31 cellular contexts compared by ENCODE assay signal in the genomic region with DNA sequence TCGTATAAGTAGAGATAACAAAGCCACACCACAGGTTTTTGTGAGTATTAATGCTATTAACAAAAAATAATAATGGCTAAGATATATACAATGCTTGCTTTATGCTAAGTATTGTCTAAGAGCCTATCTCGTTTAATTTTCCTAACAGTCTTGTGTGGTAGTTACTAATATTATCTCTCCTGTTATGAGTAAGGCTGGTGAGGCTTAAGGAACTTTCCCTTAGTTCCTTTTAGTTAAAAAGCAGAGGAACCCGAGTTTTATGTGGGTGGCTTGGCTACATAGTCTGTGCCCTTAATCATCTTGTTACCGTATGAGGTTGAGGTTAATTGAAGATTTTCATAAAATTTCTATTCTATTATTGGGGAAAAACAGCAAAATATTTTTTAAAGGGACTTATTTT.
"Had no signal": no experiment of that assay in that cellular context is flagged by ENCODE, and none has a peak within 500 bp of the region (broad histone marks: within the 10 kb centered on the region; RNA-seq: fewer than 3 reads in every experiment).

No MANE protein-coding gene starts in this region.

- H3K4me1 Mint-ChIP-seq: activated CD4-positive, alpha-beta T cell treated with anti-CD3 and anti-CD28 coated beads for 36 hours; activated CD8-positive, alpha-beta memory T cell treated with anti-CD3 and anti-CD28 coated beads, Interleukin-2, amount 10 ng/mL, durations not matched to agents 7 days and 5 days; activated naive CD4-positive, alpha-beta T cell treated with anti-CD3 and anti-CD28 coated beads, Interleukin-2, amount 50 U/mL, for 24 hours; activated naive CD8-positive, alpha-beta T cell treated with anti-CD3 and anti-CD28 coated beads, Interleukin-2, amount 50 U/mL, for 24 hours; endodermal cell; naive thymus-derived CD8-positive, alpha-beta T cell had no signal

- H3K4me3 ChIP-seq: left lung, lower lobe of right lung, pancreas, prostate gland, sigmoid colon, stomach, thyroid gland had no signal

- ATAC-seq: activated CD4-positive, alpha-beta T cell treated with anti-CD3 and anti-CD28 coated beads for 36 hours; activated CD8-positive, alpha-beta memory T cell treated with anti-CD3 and anti-CD28 coated beads, Interleukin-2, amount 10 ng/mL, durations not matched to agents 7 days and 5 days; activated CD8-positive, alpha-beta T cell treated with anti-CD3 and anti-CD28 coated beads, Interleukin-2, amount 10 ng/mL, durations not matched to agents 7 days and 5 days; activated naive CD8-positive, alpha-beta T cell treated with anti-CD3 and anti-CD28 coated beads, Interleukin-2, amount 50 U/mL, for 24 hours; esophagus mucosa; left lung; lower lobe of right lung; naive thymus-derived CD8-positive, alpha-beta T cell; pancreas had no signal

- H3K27ac ChIP-seq: left lung, lower lobe of right lung, pancreas, prostate gland, sigmoid colon, stomach, thyroid gland had no signal

- H3K27me3 ChIP-seq: left lung, pancreas, sigmoid colon, stomach, thyroid gland had no signal

- H3K27ac Mint-ChIP-seq: activated CD4-positive, alpha-beta T cell treated with anti-CD3 and anti-CD28 coated beads for 36 hours; activated CD8-positive, alpha-beta memory T cell treated with anti-CD3 and anti-CD28 coated beads, Interleukin-2, amount 10 ng/mL, durations not matched to agents 7 days and 5 days; activated CD8-positive, alpha-beta T cell treated with anti-CD3 and anti-CD28 coated beads, Interleukin-2, amount 10 ng/mL, durations not matched to agents 7 days and 5 days; activated naive CD4-positive, alpha-beta T cell treated with anti-CD3 and anti-CD28 coated beads, Interleukin-2, amount 50 U/mL, for 24 hours; activated naive CD8-positive, alpha-beta T cell treated with anti-CD3 and anti-CD28 coated beads, Interleukin-2, amount 50 U/mL, for 24 hours; activated T-helper 2 cell treated with anti-CD3 and anti-CD28 coated beads, Interferon-gamma antibody, Interleukin-2, Interleukin-4, amounts not matched to agents 10 μg/mL and 5 μg/mL and 100 μg/mL, durations not matched to agents 14 hours and 24 hours and 36 hours; endodermal cell; naive thymus-derived CD8-positive, alpha-beta T cell; stimulated activated naive B cell treated with anti-CD40 and anti-IgM and Interleukin-4, amounts not matched to agents 10 μg/mL and 1 μg/mL and 100 μg/mL, for 72 hours had no signal

- H3K4me3 Mint-ChIP-seq: activated CD4-positive, alpha-beta T cell treated with anti-CD3 and anti-CD28 coated beads for 36 hours; activated CD8-positive, alpha-beta memory T cell treated with anti-CD3 and anti-CD28 coated beads, Interleukin-2, amount 10 ng/mL, durations not matched to agents 7 days and 5 days; activated CD8-positive, alpha-beta T cell treated with anti-CD3 and anti-CD28 coated beads, Interleukin-2, amount 10 ng/mL, durations not matched to agents 7 days and 5 days; activated naive CD4-positive, alpha-beta T cell treated with anti-CD3 and anti-CD28 coated beads, Interleukin-2, amount 50 U/mL, for 24 hours; activated naive CD8-positive, alpha-beta T cell treated with anti-CD3 and anti-CD28 coated beads, Interleukin-2, amount 50 U/mL, for 24 hours; endodermal cell; naive thymus-derived CD8-positive, alpha-beta T cell; neural crest cell; stimulated activated naive B cell treated with anti-CD40 and anti-IgM and Interleukin-4, amounts not matched to agents 10 μg/mL and 1 μg/mL and 100 μg/mL, for 72 hours had no signal

- H3K36me3 ChIP-seq: left lung, lower lobe of right lung, pancreas, prostate gland, sigmoid colon, stomach, thyroid gland had no signal

- H3K27me3 Mint-ChIP-seq: activated CD4-positive, alpha-beta T cell treated with anti-CD3 and anti-CD28 coated beads for 36 hours; activated CD8-positive, alpha-beta memory T cell treated with anti-CD3 and anti-CD28 coated beads, Interleukin-2, amount 10 ng/mL, durations not matched to agents 7 days and 5 days; activated naive CD8-positive, alpha-beta T cell treated with anti-CD3 and anti-CD28 coated beads, Interleukin-2, amount 50 U/mL, for 24 hours; stimulated activated naive B cell treated with anti-CD40 and anti-IgM and Interleukin-4, amounts not matched to agents 10 μg/mL and 1 μg/mL and 100 μg/mL, for 72 hours had no signal

- H3K4me1 ChIP-seq: left lung, lower lobe of right lung, pancreas, prostate gland, sigmoid colon, stomach, thyroid gland had no signal

- H3K36me3 Mint-ChIP-seq: activated CD8-positive, alpha-beta memory T cell treated with anti-CD3 and anti-CD28 coated beads, Interleukin-2, amount 10 ng/mL, durations not matched to agents 7 days and 5 days; stimulated activated naive B cell treated with anti-CD40 and anti-IgM and Interleukin-4, amounts not matched to agents 10 μg/mL and 1 μg/mL and 100 μg/mL, for 72 hours had no signal

- DNase-seq: activated CD4-positive, alpha-beta T cell treated with anti-CD3 and anti-CD28 coated beads for 36 hours; activated CD4-positive, CD25-positive, alpha-beta regulatory T cell; activated CD8-positive, alpha-beta memory T cell treated with anti-CD3 and anti-CD28 coated beads, Interleukin-2, amount 10 ng/mL, durations not matched to agents 7 days and 5 days; activated CD8-positive, alpha-beta T cell treated with anti-CD3 and anti-CD28 coated beads, Interleukin-2, amount 10 ng/mL, durations not matched to agents 7 days and 5 days; activated naive CD8-positive, alpha-beta T cell treated with anti-CD3 and anti-CD28 coated beads, Interleukin-2, amount 50 U/mL, for 24 hours; activated T-cell treated with anti-CD3 and anti-CD28 coated beads, Interleukin-2, amount 50 U/mL, for 48 hours; amygdala; caudate nucleus; cortex of kidney; endodermal cell; foreskin fibroblast; head of caudate nucleus; left lung; lower lobe of right lung; mesenchymal stem cell; naive thymus-derived CD8-positive, alpha-beta T cell; nucleus accumbens; pancreas; sigmoid colon; small intestine; stimulated activated CD4-positive, alpha-beta T cell treated with anti-CD3 and anti-CD28 coated beads, Interleukin-1b, Interleukin-23, amount 100 ng/mL, for 48 hours; stimulated activated CD4-positive, alpha-beta T cell treated with anti-CD3 and anti-CD28 coated beads, Interleukin-4, amount 100 ng/mL, for 4 hours; stimulated activated CD8-positive, alpha-beta memory T cell treated with anti-CD3 and anti-CD28 coated beads, Interleukin-4, amount 100 ng/mL, for 48 hours; stimulated activated naive B cell treated with anti-CD40 and anti-IgM and Interleukin-4, amounts not matched to agents 10 μg/mL and 1 μg/mL and 100 μg/mL, for 72 hours; stomach; thyroid gland had no signal

- H3K9me3 ChIP-seq: lower lobe of right lung, pancreas, prostate gland, thyroid gland had no signal
